ENCODE assay signal across 18 cellular contexts in genomic region chr7:151514461-151515396, GRCh38. TPM values are rescaled to one million over a fixed set of nuclear protein-coding genes. Genes with fewer than 3 reads are reported as not detected.
DNase-seq lines count a peak whose midpoint lies in the region; ATAC-seq and TF ChIP-seq lines count a peak whose summit lies in the region.
"Had no signal": no experiment of that assay in that cellular context is flagged by ENCODE, and none has a peak within 500 bp of the region (broad histone marks: within the 10 kb centered on the region; RNA-seq: fewer than 3 reads in every experiment).

No MANE protein-coding gene starts in this region.

- H3K27me3 ChIP-seq in gastroesophageal sphincter, result no peaks in the 10 kb centered on the region
- no peaks in the 10 kb centered on the region for H3K27me3 ChIP-seq in upper lobe of right lung
- no peaks in the 10 kb centered on the region for H3K27me3 ChIP-seq in right cardiac atrium (ENCODE audit: control insufficient read depth, insufficient read depth)

- CTCF ChIA-PET in activated CD4-positive, alpha-beta memory T cell treated with anti-CD3 and anti-CD28 coated beads, Interleukin-2, amount 10 ng/mL, durations not matched to agents 7 days and 5 days (lab: Charles Lee), result interaction anchor here (1.2 kb wide), 1 partner anchor 106 kb away, joined by 3 read pairs; no protein-coding TSS in a partner anchor

- H3K27me3 Mint-ChIP-seq in stimulated activated naive CD8-positive, alpha-beta T cell treated with anti-CD3 and anti-CD28 coated beads, Interleukin-15, Interleukin-2, amounts not matched to agents 100 ng/mL and 50 ng/mL, for 24 hours, result no peaks in the 10 kb centered on the region
- H3K27me3 Mint-ChIP-seq in activated CD4-positive, alpha-beta memory T cell treated with anti-CD3 and anti-CD28 coated beads, Interleukin-2, amount 10 ng/mL, durations not matched to agents 7 days and 5 days, result no peaks in the 10 kb centered on the region

- WGBS in gastroesophageal sphincter (ENCODE audit: low coverage in 1 of 2), 2 donors, result 57 to 81% methylated on average over 4 to 6 of the region's 6 CpGs
- WGBS in right cardiac atrium, result 87% methylated on average over 6 of the region's 6 CpGs

- H3K9me3 ChIP-seq in gastroesophageal sphincter (no peaks in the 10 kb centered on the region), upper lobe of right lung (no peaks in the 10 kb centered on the region), right cardiac atrium (ENCODE audit: control insufficient read depth, low read length) (no peaks in the 10 kb centered on the region)
- H3K9me3 ChIP-seq: thoracic aorta had no signal

- H3K4me3 ChIP-seq in gastroesophageal sphincter, result no peak overlapping the region
- H3K4me3 ChIP-seq in upper lobe of right lung, result no peak overlapping the region
- no peak overlapping the region for H3K4me3 ChIP-seq in right cardiac atrium (ENCODE audit: low read length)
- H3K4me3 ChIP-seq: thoracic aorta had no signal

- H3K36me3 ChIP-seq in gastroesophageal sphincter (no peaks in the 10 kb centered on the region), upper lobe of right lung (no peaks in the 10 kb centered on the region)
- H3K36me3 ChIP-seq: thoracic aorta had no signal

- H3K27ac ChIP-seq in gastroesophageal sphincter (peak overlapping the region; percentile 5 to 100 (median 100)), upper lobe of right lung (peak overlapping the region; percentile 44), right cardiac atrium (ENCODE audit: low read length) (no peak overlapping the region)

- H3K4me1 ChIP-seq in gastroesophageal sphincter (peaks cover 8 to 84% (median 24%) of the 10 kb centered on the region in 3 donors), upper lobe of right lung (peaks cover 50% of the 10 kb centered on the region), right cardiac atrium (ENCODE audit: control insufficient read depth, insufficient read depth, low read length) (peaks cover 7% of the 10 kb centered on the region)

- TF ChIP-seq CTCF in gastroesophageal sphincter (IDR thresholded peaks at IDR 0.05), result no peak
- no peak for TF ChIP-seq CTCF in upper lobe of right lung (IDR thresholded peaks at IDR 0.05)

- H3K27ac Mint-ChIP-seq in stimulated activated naive CD8-positive, alpha-beta T cell treated with anti-CD3 and anti-CD28 coated beads, Interleukin-15, Interleukin-2, amounts not matched to agents 100 ng/mL and 50 ng/mL, for 24 hours, result peak overlapping the region; percentile 53
- peak overlapping the region; percentile 9 for H3K27ac Mint-ChIP-seq in activated CD4-positive, alpha-beta memory T cell treated with anti-CD3 and anti-CD28 coated beads, Interleukin-2, amount 10 ng/mL, durations not matched to agents 7 days and 5 days

- DNase-seq in stimulated activated naive CD8-positive, alpha-beta T cell treated with anti-CD3 and anti-CD28 coated beads, Interleukin-15, Interleukin-2, amounts not matched to agents 100 U/mL and 50 U/mL, for 24 hours, result no peak
- no peak for DNase-seq in activated CD4-positive, alpha-beta memory T cell treated with anti-CD3 and anti-CD28 coated beads, Interleukin-2, amount 10 ng/mL, durations not matched to agents 7 days and 5 days
- no peak for DNase-seq in upper lobe of right lung
- DNase-seq in right cardiac atrium, result no peak
- DNase-seq in GM03348 (ENCODE audit: low spot score), result no peak
- DNase-seq: amygdala; cerebellar nuclear complex; GDM1; IMR-90; NCI-H1092; NCI-H526; stimulated activated CD4-positive, alpha-beta T cell treated with anti-CD3 and anti-CD28 coated beads, Interleukin-2, amount 100 ng/mL, for 48 hours; T1000 had no signal

- no peaks in the 10 kb centered on the region for H3K9me3 Mint-ChIP-seq in stimulated activated naive CD8-positive, alpha-beta T cell treated with anti-CD3 and anti-CD28 coated beads, Interleukin-15, Interleukin-2, amounts not matched to agents 100 ng/mL and 50 ng/mL, for 24 hours
- peaks cover 5% of the 10 kb centered on the region for H3K9me3 Mint-ChIP-seq in activated CD4-positive, alpha-beta memory T cell treated with anti-CD3 and anti-CD28 coated beads, Interleukin-2, amount 10 ng/mL, durations not matched to agents 7 days and 5 days
- H3K9me3 Mint-ChIP-seq: activated T-helper 1 cell treated with anti-CD3 and anti-CD28 coated beads, Interleukin-12 subunit alpha, Interleukin-12 subunit beta, Interleukin-2, Interleukin-4 antibody, amounts not matched to agents 30 ng/mL and 10 ng/mL and 1 ng/mL, durations not matched to agents 14 hours and 24 hours and 36 hours had no signal

- intact Hi-C loops in upper lobe of right lung (cut with DNase I) (no loop called here), right cardiac atrium (cut with DNase I) (no loop called here)

- POLR2A ChIA-PET in activated CD4-positive, alpha-beta memory T cell treated with anti-CD3 and anti-CD28 coated beads, Interleukin-2, amount 10 ng/mL, durations not matched to agents 7 days and 5 days (lab: Charles Lee), result no interaction called here

- ATAC-seq in stimulated activated naive CD8-positive, alpha-beta T cell treated with anti-CD3 and anti-CD28 coated beads, Interleukin-15, Interleukin-2, amounts not matched to agents 100 U/mL and 50 U/mL, for 24 hours, result no peak
- ATAC-seq in gastroesophageal sphincter, result no peak
- no peak for ATAC-seq in upper lobe of right lung
- ATAC-seq in right cardiac atrium, result no peak
- ATAC-seq in GM18907 (IDR thresholded peaks at IDR 0.05; ENCODE audit: unreplicated experiment), result no peak

- peaks cover 33% of the 10 kb centered on the region for H3K36me3 Mint-ChIP-seq in stimulated activated naive CD8-positive, alpha-beta T cell treated with anti-CD3 and anti-CD28 coated beads, Interleukin-15, Interleukin-2, amounts not matched to agents 100 ng/mL and 50 ng/mL, for 24 hours (ENCODE audit: low read depth)
- peaks cover 52% of the 10 kb centered on the region for H3K36me3 Mint-ChIP-seq in activated CD4-positive, alpha-beta memory T cell treated with anti-CD3 and anti-CD28 coated beads, Interleukin-2, amount 10 ng/mL, durations not matched to agents 7 days and 5 days (ENCODE audit: low read depth)

- TF ChIP-seq POLR2A in gastroesophageal sphincter (IDR thresholded peaks at IDR 0.05), result no peak

- H3K4me3 Mint-ChIP-seq in stimulated activated naive CD8-positive, alpha-beta T cell treated with anti-CD3 and anti-CD28 coated beads, Interleukin-15, Interleukin-2, amounts not matched to agents 100 ng/mL and 50 ng/mL, for 24 hours, result no peak overlapping the region
- H3K4me3 Mint-ChIP-seq in activated CD4-positive, alpha-beta memory T cell treated with anti-CD3 and anti-CD28 coated beads, Interleukin-2, amount 10 ng/mL, durations not matched to agents 7 days and 5 days, result no peak overlapping the region

- peaks cover 83% of the 10 kb centered on the region for H3K4me1 Mint-ChIP-seq in stimulated activated naive CD8-positive, alpha-beta T cell treated with anti-CD3 and anti-CD28 coated beads, Interleukin-15, Interleukin-2, amounts not matched to agents 100 ng/mL and 50 ng/mL, for 24 hours (ENCODE audit: low read depth)
- H3K4me1 Mint-ChIP-seq in activated CD4-positive, alpha-beta memory T cell treated with anti-CD3 and anti-CD28 coated beads, Interleukin-2, amount 10 ng/mL, durations not matched to agents 7 days and 5 days, result peaks cover 73% of the 10 kb centered on the region

- TF ChIP-seq EP300 in gastroesophageal sphincter (IDR thresholded peaks at IDR 0.05), result no peak

RNA-seq across cellular contexts. Expression of gene RHEB, which starts 5.0 kb away (rescaled TPM):
- total RNA-seq in activated CD4-positive, alpha-beta memory T cell treated with anti-CD3 and anti-CD28 coated beads, Interleukin-2, amount 10 ng/mL, durations not matched to agents 7 days and 5 days, result 10 to 100 TPM; 82.8 to 85.1 TPM
- total RNA-seq in gastroesophageal sphincter, result 100 to 1,000 TPM; 107 to 229 (median 155) TPM
- total RNA-seq in upper lobe of right lung, result 103 TPM
- total RNA-seq in right cardiac atrium, result 100 to 1,000 TPM; 115 to 217 (median 124) TPM
- 135 TPM for polyA plus RNA-seq in right cardiac atrium
